In the genomic region with DNA sequence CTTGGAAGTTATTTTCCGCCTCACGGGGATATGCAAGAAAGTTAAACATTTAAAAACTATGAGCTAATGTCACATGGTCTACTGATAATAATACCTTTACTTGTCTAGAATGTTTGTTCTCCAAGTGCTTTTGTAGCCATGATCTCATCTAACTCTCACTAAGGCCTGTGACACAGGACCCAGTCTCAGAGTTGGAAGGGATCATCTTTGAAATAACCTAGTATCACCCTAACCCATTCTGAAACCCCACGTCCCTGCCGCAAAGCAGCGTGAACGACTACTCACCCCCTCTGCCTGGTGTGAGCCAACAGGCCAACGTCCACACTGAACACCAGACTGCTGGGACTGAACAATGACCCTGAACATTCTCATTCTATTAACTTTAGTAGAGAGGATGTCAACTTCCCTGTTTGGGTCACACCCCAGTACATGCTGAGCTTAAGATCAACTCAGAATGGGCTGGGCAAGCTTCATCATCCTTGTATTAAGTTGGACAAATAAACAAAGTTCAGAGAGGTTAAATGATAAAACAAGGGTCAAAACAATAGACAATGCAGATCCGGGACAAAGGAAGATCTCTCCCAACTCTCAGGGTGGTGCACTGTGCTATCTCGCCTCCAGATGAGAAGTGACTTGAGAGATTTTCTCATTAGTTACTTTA, we compare ENCODE assay signal across 10 cellular contexts. TPM values are rescaled to one million over a fixed set of nuclear protein-coding genes. Genes with fewer than 3 reads are reported as not detected.
DNase-seq lines count a peak whose midpoint lies in the region; ATAC-seq and TF ChIP-seq lines count a peak whose summit lies in the region.
"Had no signal": no experiment of that assay in that cellular context is flagged by ENCODE, and none has a peak within 500 bp of the region (broad histone marks: within the 10 kb centered on the region; RNA-seq: fewer than 3 reads in every experiment).

No MANE protein-coding gene starts in this region.

- WGBS in urinary bladder = 71% methylated on average over 9 of the region's 9 CpGs

- no peaks in the 10 kb centered on the region for H3K36me3 ChIP-seq in colonic mucosa
- peaks cover under 1% of the 10 kb centered on the region for H3K36me3 ChIP-seq in urinary bladder (ENCODE audit: insufficient read depth)
- H3K36me3 ChIP-seq in WERI-Rb-1 = peaks cover 27% of the 10 kb centered on the region

- H3K4me1 ChIP-seq in colonic mucosa = peaks cover 12% of the 10 kb centered on the region
- H3K4me1 ChIP-seq in urinary bladder (ENCODE audit: insufficient read depth) = peaks cover 2% of the 10 kb centered on the region

- no peaks in the 10 kb centered on the region for H3K9me3 Mint-ChIP-seq in activated naive CD4-positive, alpha-beta T cell treated with anti-CD3 and anti-CD28 coated beads, Interleukin-2, amount 50 U/mL, for 72 hours
- H3K9me3 Mint-ChIP-seq: IgD-negative memory B cell had no signal

- intact Hi-C loops in colonic mucosa (cut with DNase I) = no loop called here

- no peak for TF ChIP-seq CTCF in colonic mucosa (IDR thresholded peaks at IDR 0.05)
- no peak for TF ChIP-seq CTCF in WERI-Rb-1 (IDR thresholded peaks at IDR 0.05; ENCODE audit: low read depth, low read length)

- no peak for ATAC-seq in activated naive CD4-positive, alpha-beta T cell treated with anti-CD3 and anti-CD28 coated beads, Interleukin-2, amount 50 U/mL, for 72 hours
- no peak for ATAC-seq in HG03439 (IDR thresholded peaks at IDR 0.05; ENCODE audit: unreplicated experiment)

- H3K9me3 ChIP-seq in colonic mucosa (no peaks in the 10 kb centered on the region), WERI-Rb-1 (ENCODE audit: severe bottlenecking) (no peaks in the 10 kb centered on the region)

- H3K27ac ChIP-seq in colonic mucosa (peak overlapping the region; percentile 92), urinary bladder (ENCODE audit: low read depth) (peak overlapping the region; percentile 69), WERI-Rb-1 (no peak overlapping the region)

- H3K4me3 ChIP-seq in colonic mucosa (no peak overlapping the region), urinary bladder (ENCODE audit: low read depth, low read length) (no peak overlapping the region), WERI-Rb-1 (ENCODE audit: low read depth, low read length) (no peak overlapping the region)

- DNase-seq in activated naive CD4-positive, alpha-beta T cell treated with anti-CD3 and anti-CD28 coated beads, Interleukin-2, amount 50 U/mL, for 72 hours (ENCODE audit: low spot score in 2 of 2) = no peak
- no peak for DNase-seq in activated naive CD4-positive, alpha-beta T cell treated with anti-CD3 and anti-CD28 coated beads, Interleukin-2, amount 50 U/mL, for 16 hours
- DNase-seq in colonic mucosa (peak; percentile 63), medulla oblongata (ENCODE audit: extremely low spot score) (peak; percentile 45), WERI-Rb-1 (no peak), hepatic stellate cell (ENCODE audit: low spot score) (no peak)
- DNase-seq: T-helper 17 cell had no signal

- H3K9ac ChIP-seq in colonic mucosa (ENCODE audit: low read depth in 2 of 2, low read length in 2 of 2) = peak overlapping the region in 1 of 2 donors; percentile 76

- H3K27me3 ChIP-seq in colonic mucosa (no peaks in the 10 kb centered on the region), WERI-Rb-1 (ENCODE audit: insufficient read depth, low read depth, severe bottlenecking) (no peaks in the 10 kb centered on the region)

- peaks cover 9 to 24% of the 10 kb centered on the region in 2 donors for H3K36me3 Mint-ChIP-seq in activated naive CD4-positive, alpha-beta T cell treated with anti-CD3 and anti-CD28 coated beads, Interleukin-2, amount 50 U/mL, for 72 hours

- peak overlapping the region; percentile 57 to 85 for H3K27ac Mint-ChIP-seq in activated naive CD4-positive, alpha-beta T cell treated with anti-CD3 and anti-CD28 coated beads, Interleukin-2, amount 50 U/mL, for 72 hours
- H3K27ac Mint-ChIP-seq: IgD-negative memory B cell had no signal

RNA-seq across cellular contexts. Expression of gene BCAR1, which starts 54.8 kb away (rescaled TPM):
- total RNA-seq in activated naive CD4-positive, alpha-beta T cell treated with anti-CD3 and anti-CD28 coated beads, Interleukin-2, amount 50 U/mL, for 72 hours = under 1 TPM; 0.16 to 0.71 TPM
- total RNA-seq in colonic mucosa (100 to 1,000 TPM; 110 to 130 TPM), urinary bladder (24.0 TPM)
- 40.4 TPM for polyA plus RNA-seq in urinary bladder
- polyA plus RNA-seq: IgD-negative memory B cell had no signal

Comparison
In these comparisons a context has a peak if more than half of its experiments do, and no peak if none do; other contexts are left out.
1. DNase-seq: peak in colonic mucosa (single experiment) and medulla oblongata (single experiment); none in activated naive CD4-positive, alpha-beta T cell treated with anti-CD3 and anti-CD28 coated beads, Interleukin-2, amount 50 U/mL, for 72 hours (0 of 2), activated naive CD4-positive, alpha-beta T cell treated with anti-CD3 and anti-CD28 coated beads, Interleukin-2, amount 50 U/mL, for 16 hours (single experiment), WERI-Rb-1 (single experiment) and hepatic stellate cell (single experiment).
2. RNA of gene BCAR1, which starts 54.8 kb away (total RNA-seq): 110 to 130 TPM in colonic mucosa and 24.0 TPM in urinary bladder (single experiment); 0.16 to 0.71 TPM in activated naive CD4-positive, alpha-beta T cell treated with anti-CD3 and anti-CD28 coated beads, Interleukin-2, amount 50 U/mL, for 72 hours; every median in the first group is over 10 times any median in the second.